Comparison of ENCODE assay signal across 7 cellular contexts in genomic region chrX:21715825-21716224, GRCh38. TPM values are rescaled to one million over a fixed set of nuclear protein-coding genes. Genes with fewer than 3 reads are reported as not detected.
"Had no signal": no experiment of that assay in that cellular context is flagged by ENCODE, and none has a peak within 500 bp of the region (broad histone marks: within the 10 kb centered on the region; RNA-seq: fewer than 3 reads in every experiment).

No MANE protein-coding gene starts in this region.

- H3K4me3 Mint-ChIP-seq: GM23338, H9, IgD-negative memory B cell had no signal

- H3K27ac Mint-ChIP-seq: GM23338, H9, IgD-negative memory B cell had no signal

- H3K4me1 Mint-ChIP-seq: GM23338 had no signal

- H3K4me3 ChIP-seq: GM23338 had no signal

- H3K9me3 Mint-ChIP-seq: GM23338 had no signal

- DNase-seq: H9, HCEC 1CT had no signal

- H3K36me3 Mint-ChIP-seq: IgD-negative memory B cell had no signal

- H3K27me3 Mint-ChIP-seq: IgD-negative memory B cell had no signal

- ATAC-seq: GM23338, HepG2 had no signal

RNA-seq across cellular contexts. Expression of gene SMPX, which starts 42.1 kb away (rescaled TPM):
- total RNA-seq: GM23338, H1, H9, HT-29 had no signal
- polyA plus RNA-seq: GM23338, H1, IgD-negative memory B cell had no signal

RNA-seq across cellular contexts. Expression of gene KLHL34, which starts 57.7 kb away (rescaled TPM):
- total RNA-seq: H1, H9, HepG2, HT-29 had no signal
- polyA plus RNA-seq: H1, HepG2 had no signal
